18 cellular contexts compared by ENCODE assay signal in the genomic region with DNA sequence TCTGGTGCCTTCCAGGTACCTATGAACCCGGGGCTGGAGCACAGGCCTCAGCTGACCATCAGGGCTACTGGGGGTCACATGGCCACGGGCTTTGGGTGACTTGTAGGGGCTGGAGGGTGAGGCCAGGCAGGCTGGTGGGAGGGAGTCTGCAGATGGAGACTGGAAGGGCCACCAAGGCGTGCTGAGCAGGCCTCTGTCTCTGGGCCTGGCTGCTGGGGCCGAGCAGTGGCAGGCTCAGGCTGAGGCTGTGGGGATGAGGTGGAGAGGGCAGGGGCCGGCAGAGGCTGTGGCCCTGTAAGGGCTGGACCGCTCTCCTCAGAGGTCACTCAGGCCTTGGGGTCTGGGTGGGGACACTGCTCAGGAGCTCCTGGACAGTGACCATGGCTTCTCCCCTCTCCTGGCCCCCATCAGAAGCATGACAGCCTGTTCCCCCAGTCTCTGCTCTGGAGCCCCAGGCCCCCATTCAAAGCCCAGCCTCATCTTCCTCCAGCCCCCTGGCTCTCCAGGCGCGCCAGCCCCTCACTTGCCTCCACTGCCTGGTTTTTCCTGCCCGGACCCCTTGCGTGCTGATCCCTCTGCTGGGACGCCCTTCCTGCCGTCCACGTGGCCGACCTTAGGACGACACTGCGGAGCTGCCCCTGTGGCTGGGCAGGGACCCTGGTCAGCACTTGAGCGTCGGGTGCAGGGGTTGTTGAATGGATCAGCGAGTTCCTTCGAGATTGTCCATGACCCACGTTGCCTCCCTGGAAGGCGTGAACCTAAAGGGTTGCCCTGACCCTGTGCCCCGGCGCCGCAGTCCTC. TPM values are rescaled to one million over a fixed set of nuclear protein-coding genes. Genes with fewer than 3 reads are reported as not detected.
A peak's percentile ranks its signal among the peaks of the same experiment; 100 is the strongest.
DNase-seq lines count a peak whose midpoint lies in the region; ATAC-seq and TF ChIP-seq lines count a peak whose summit lies in the region.
"Had no signal": no experiment of that assay in that cellular context is flagged by ENCODE, and none has a peak within 500 bp of the region (broad histone marks: within the 10 kb centered on the region; RNA-seq: fewer than 3 reads in every experiment).

No MANE protein-coding gene starts in this region.

- H3K79me2 ChIP-seq in hepatocyte (no peaks in the 10 kb centered on the region), osteoblast (ENCODE audit: insufficient read depth, low read length) (no peaks in the 10 kb centered on the region)

- H4K20me1 ChIP-seq in hepatocyte (ENCODE audit: insufficient read depth, poor library complexity, severe bottlenecking) = no peaks in the 10 kb centered on the region
- peaks cover 3% of the 10 kb centered on the region for H4K20me1 ChIP-seq in osteoblast (ENCODE audit: insufficient read depth, low read length)

- DNase-seq in activated CD4-positive, alpha-beta T cell treated with anti-CD3 and anti-CD28 coated beads for 48 hours = peak; percentile 1
- DNase-seq in activated CD4-positive, alpha-beta T cell treated with anti-CD3 and anti-CD28 coated beads for 4 hours = no peak
- DNase-seq in HuH-7.5 (ENCODE audit: low spot score) = peak; percentile 20
- peak; percentile 2 for DNase-seq in hepatocyte (ENCODE audit: low spot score)
- DNase-seq in osteoblast (ENCODE audit: insufficient read length, low spot score, missing footprints) = peak; percentile 72
- DNase-seq in cerebellum (ENCODE audit: low spot score) = no peak
- no peak for DNase-seq in stimulated activated CD4-positive, alpha-beta T cell treated with anti-CD3 and anti-CD28 coated beads, Interleukin-2, amount 100 ng/mL, for 24 hours
- DNase-seq: DMS 273 treated with DMSO at 0.1 percent for 48 hours, MV-4-11, NCI-H1436, NCI-H2081, NCI-H510A treated with DMSO at 0.1 percent for 48 hours had no signal

- WGBS in hepatocyte (ENCODE audit: low lambda C conversion rate, missing lambda C conversion rate) = 88% methylated on average over 25 of the region's 25 CpGs

- H3K9me3 ChIP-seq in hepatocyte (ENCODE audit: low read depth) (no peaks in the 10 kb centered on the region), osteoblast (ENCODE audit: low read depth, low read length) (no peaks in the 10 kb centered on the region)
- H3K9me3 ChIP-seq: BLaER1 had no signal

- H3K27me3 ChIP-seq in hepatocyte = peaks cover 9% of the 10 kb centered on the region
- H3K27me3 ChIP-seq in osteoblast (ENCODE audit: insufficient read depth, low read length) = peaks cover 25% of the 10 kb centered on the region

- H2AFZ ChIP-seq in hepatocyte (no peak overlapping the region), osteoblast (ENCODE audit: low read length) (no peak overlapping the region)

- TF ChIP-seq CTCF in hepatocyte (IDR thresholded peaks at IDR 0.05; ENCODE audit: poor library complexity) = no peak
- TF ChIP-seq CTCF in osteoblast (IDR thresholded peaks at IDR 0.05; ENCODE audit: extremely low read depth, low read depth, low read length) = no peak

- H3K27ac ChIP-seq in hepatocyte (no peak overlapping the region), osteoblast (ENCODE audit: low read depth, low read length) (no peak overlapping the region)
- H3K27ac ChIP-seq: 22Rv1, BLaER1 had no signal

- ATAC-seq in GM21737 (IDR thresholded peaks at IDR 0.05; ENCODE audit: unreplicated experiment) = no peak

- H3K36me3 ChIP-seq in hepatocyte (replicated peaks; ENCODE audit: insufficient read depth, low read depth) (no peaks in the 10 kb centered on the region), osteoblast (ENCODE audit: insufficient read depth, low read length) (no peaks in the 10 kb centered on the region)

- H3K9me2 ChIP-seq in hepatocyte (replicated peaks; ENCODE audit: insufficient read depth) = no peaks in the 10 kb centered on the region

- H3K4me1 ChIP-seq in hepatocyte (ENCODE audit: insufficient read depth) (no peaks in the 10 kb centered on the region), osteoblast (ENCODE audit: insufficient read depth, low read length) (no peaks in the 10 kb centered on the region)

- H3K4me3 ChIP-seq in hepatocyte = no peak overlapping the region
- no peak overlapping the region for H3K4me3 ChIP-seq in osteoblast (ENCODE audit: insufficient read depth, low read length)

- H3K4me2 ChIP-seq in hepatocyte (no peak overlapping the region), osteoblast (ENCODE audit: insufficient read depth, low read length) (no peak overlapping the region)

RNA-seq across cellular contexts. Expression of gene NAT8L, which starts 11.1 kb away (rescaled TPM):
- total RNA-seq in hepatocyte (0.68 and 2.7 TPM in 2 replicates), osteoblast (under 0.01 TPM in 2 replicates), cerebellum (9.2 TPM)
- 1.5 TPM in 2 replicates for polyA plus RNA-seq in hepatocyte
- total RNA-seq: RPMI7951 had no signal
- polyA plus RNA-seq: CD8-positive, alpha-beta memory T cell; IgD-negative memory B cell had no signal

RNA-seq across cellular contexts. Expression of gene NELFA, which starts 39.2 kb away (rescaled TPM):
- total RNA-seq in hepatocyte = 10.8 and 21.4 TPM in 2 replicates
- 35.9 and 46.2 TPM in 2 replicates for polyA plus RNA-seq in hepatocyte
- 19.2 and 19.9 TPM in 2 replicates for total RNA-seq in osteoblast
- 24.0 TPM for total RNA-seq in cerebellum

Comparison
In these comparisons a context has a peak if more than half of its experiments do, and no peak if none do; other contexts are left out.
1. DNase-seq: peak in activated CD4-positive, alpha-beta T cell treated with anti-CD3 and anti-CD28 coated beads for 48 hours (single experiment), HuH-7.5 (single experiment), hepatocyte (single experiment) and osteoblast (single experiment); none in activated CD4-positive, alpha-beta T cell treated with anti-CD3 and anti-CD28 coated beads for 4 hours (0 of 2), cerebellum (single experiment) and stimulated activated CD4-positive, alpha-beta T cell treated with anti-CD3 and anti-CD28 coated beads, Interleukin-2, amount 100 ng/mL, for 24 hours (0 of 2).